ENCODE assay signal across 16 cellular contexts in the genomic region with DNA sequence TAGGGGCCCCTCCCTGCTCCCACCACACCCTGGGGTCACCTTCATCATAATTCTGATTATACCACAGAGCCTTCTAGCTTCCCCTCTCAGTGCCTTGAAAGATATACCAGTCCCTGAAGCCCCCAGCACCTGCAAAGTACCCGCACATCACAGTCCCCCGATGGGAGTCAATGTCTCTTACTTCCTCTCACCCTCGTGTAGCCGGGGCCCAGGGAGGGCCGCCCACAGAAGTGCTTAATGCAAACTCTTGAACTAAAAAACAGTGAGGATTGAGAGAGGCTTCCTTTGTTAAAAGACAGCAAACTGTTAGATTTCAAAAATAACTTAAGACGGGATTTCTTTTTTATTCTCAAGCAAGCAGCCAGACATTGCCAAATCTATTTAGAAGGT.
"Had no signal": no experiment of that assay in that cellular context is flagged by ENCODE, and none has a peak within 500 bp of the region (broad histone marks: within the 10 kb centered on the region; RNA-seq: fewer than 3 reads in every experiment).

No MANE protein-coding gene starts in this region.

- DNase-seq: activated CD4-positive, alpha-beta T cell treated with anti-CD3 and anti-CD28 coated beads for 1 hour; activated CD4-positive, alpha-beta T cell treated with anti-CD3 and anti-CD28 coated beads, Interleukin-2, amount 50 U/mL, for 1 hour; activated CD8-positive, alpha-beta T cell treated with anti-CD3 and anti-CD28 coated beads, Interleukin-2, amount 10 ng/mL, durations not matched to agents 7 days and 5 days; activated naive CD8-positive, alpha-beta T cell treated with anti-CD3 and anti-CD28 coated beads for 36 hours; amygdala; cerebellar nuclear complex; effector CD4-positive, alpha-beta T cell; left colon; nephron progenitor cell; occipital lobe; stimulated activated CD4-positive, alpha-beta T cell treated with anti-CD3 and anti-CD28 coated beads, Interleukin-4, amount 100 ng/mL, for 1 hour; stimulated activated naive CD8-positive, alpha-beta T cell treated with anti-CD3 and anti-CD28 coated beads, Interleukin-15, Interleukin-2, amounts not matched to agents 100 U/mL and 50 U/mL, for 24 hours; T-helper 1 cell; thyroid gland had no signal

- H3K27me3 ChIP-seq: heart left ventricle, sigmoid colon, thyroid gland had no signal

- H3K27ac ChIP-seq: heart left ventricle, sigmoid colon, thyroid gland had no signal

- H3K4me3 ChIP-seq: heart left ventricle, sigmoid colon, thyroid gland had no signal

- H3K36me3 ChIP-seq: thyroid gland had no signal
